17 cellular contexts compared by ENCODE assay signal in the genomic region with DNA sequence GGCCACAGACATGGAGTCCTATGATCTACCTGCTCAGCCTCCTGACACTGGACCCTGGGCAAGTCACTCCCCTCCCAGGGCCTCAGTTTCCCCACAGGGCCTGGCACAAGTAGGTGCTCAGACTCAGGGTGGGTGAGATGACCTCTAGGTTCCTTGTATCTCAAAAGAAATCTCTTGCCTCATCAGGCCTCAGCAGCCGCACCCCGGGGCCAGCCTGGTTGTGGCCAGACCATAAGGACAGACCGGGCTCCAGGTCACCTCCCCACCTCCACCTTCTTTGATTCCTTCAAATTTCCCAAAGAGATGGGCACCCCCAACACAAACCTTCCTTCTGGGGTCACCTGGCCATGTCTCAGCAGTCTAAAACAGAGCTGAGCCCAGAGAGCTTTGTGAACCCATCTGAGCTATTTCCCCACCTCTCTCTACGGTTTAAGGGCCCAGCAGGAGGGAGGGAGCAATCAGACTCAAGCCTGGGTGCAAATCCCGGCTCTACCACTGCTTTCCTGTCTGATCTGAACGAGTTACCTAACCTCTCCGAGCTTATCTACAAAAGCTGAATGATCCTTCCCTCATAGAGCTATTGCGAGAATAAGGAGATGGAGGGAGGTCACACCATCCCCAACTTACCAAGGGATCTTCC. TPM values are rescaled to one million over a fixed set of nuclear protein-coding genes. Genes with fewer than 3 reads are reported as not detected.
DNase-seq lines count a peak whose midpoint lies in the region; TF ChIP-seq lines count a peak whose summit lies in the region.
"Had no signal": no experiment of that assay in that cellular context is flagged by ENCODE, and none has a peak within 500 bp of the region (broad histone marks: within the 10 kb centered on the region; RNA-seq: fewer than 3 reads in every experiment).

No MANE protein-coding gene starts in this region.

- H3K27me3 ChIP-seq in osteoblast (ENCODE audit: insufficient read depth, low read length): no peaks in the 10 kb centered on the region
- H3K27me3 ChIP-seq: BLaER1 treated with 17β-estradiol and CSF1 and Interleukin-3, amounts not matched to agents 10 nM and 100 nM; tibial nerve had no signal

- no peak overlapping the region for H2AFZ ChIP-seq in osteoblast (ENCODE audit: low read length)

- H3K9me3 Mint-ChIP-seq in T-helper 1 cell treated with Interleukin-12 subunit alpha and Interleukin-12 subunit beta and Interleukin-4 antibody, amounts not matched to agents 30 μg/mL and 1 μg/mL, for 36 hours: peaks cover 2% of the 10 kb centered on the region
- peaks cover 3% of the 10 kb centered on the region for H3K9me3 Mint-ChIP-seq in dendritic cell treated with granulocyte-macrophage colony-stimulating factor and Interleukin-4, amounts not matched to agents 40 ng/mL and 50 ng/mL, for 4 days

- no peaks in the 10 kb centered on the region for H3K9me3 ChIP-seq in osteoblast (ENCODE audit: low read depth, low read length)
- H3K9me3 ChIP-seq: left ventricle myocardium inferior, tibial nerve had no signal

- intact Hi-C loops in dendritic cell treated with granulocyte-macrophage colony-stimulating factor and Interleukin-4, amounts not matched to agents 40 ng/mL and 50 ng/mL, for 4 days (cut with micrococcal nuclease): no loop called here

- H3K27ac ChIP-seq in osteoblast (ENCODE audit: low read depth, low read length): no peak overlapping the region
- H3K27ac ChIP-seq: BLaER1 treated with 17β-estradiol and CSF1 and Interleukin-3, amounts not matched to agents 10 nM and 100 nM; left ventricle myocardium inferior; tibial nerve had no signal

- DNase-seq in T-helper 1 cell (no peak), osteoblast (ENCODE audit: insufficient read length, low spot score, missing footprints) (peak; percentile 47), DMS153 treated with DMSO at 0.1 percent for 48 hours (lab: John Stamatoyannopoulos, UW; ENCODE audit: unreplicated experiment) (no peak), AML-193 (lab: John Stamatoyannopoulos, UW) (no peak)
- DNase-seq: 8988T, activated gamma-delta T cell treated with Interleukin-2 at 50 U/mL for 16 hours, GF-D8, left ventricle myocardium inferior, NCI-H1092 treated with DMSO at 0.1 percent for 48 hours had no signal

- H3K4me1 ChIP-seq in osteoblast (ENCODE audit: insufficient read depth, low read length): no peaks in the 10 kb centered on the region

- no peaks in the 10 kb centered on the region for H4K20me1 ChIP-seq in osteoblast (ENCODE audit: insufficient read depth, low read length)
- H4K20me1 ChIP-seq: BLaER1 treated with 17β-estradiol and CSF1 and Interleukin-3, amounts not matched to agents 10 nM and 100 nM had no signal

- H3K4me3 ChIP-seq in osteoblast (ENCODE audit: insufficient read depth, low read length): no peak overlapping the region
- H3K4me3 ChIP-seq: BLaER1 treated with 17β-estradiol and CSF1 and Interleukin-3, amounts not matched to agents 10 nM and 100 nM; left ventricle myocardium inferior; smooth muscle cell; tibial nerve had no signal

- no peaks in the 10 kb centered on the region for H3K36me3 Mint-ChIP-seq in T-helper 1 cell treated with Interleukin-12 subunit alpha and Interleukin-12 subunit beta and Interleukin-4 antibody, amounts not matched to agents 30 μg/mL and 1 μg/mL, for 36 hours (ENCODE audit: low read depth)
- H3K36me3 Mint-ChIP-seq in dendritic cell treated with granulocyte-macrophage colony-stimulating factor and Interleukin-4, amounts not matched to agents 40 ng/mL and 50 ng/mL, for 4 days (ENCODE audit: low read depth): peaks cover 24% of the 10 kb centered on the region

- H3K27me3 Mint-ChIP-seq in T-helper 1 cell treated with Interleukin-12 subunit alpha and Interleukin-12 subunit beta and Interleukin-4 antibody, amounts not matched to agents 30 μg/mL and 1 μg/mL, for 36 hours (ENCODE audit: low read depth): peaks cover 9% of the 10 kb centered on the region
- H3K27me3 Mint-ChIP-seq in dendritic cell treated with granulocyte-macrophage colony-stimulating factor and Interleukin-4, amounts not matched to agents 40 ng/mL and 50 ng/mL, for 4 days: no peaks in the 10 kb centered on the region

- peaks cover 3% of the 10 kb centered on the region for H3K4me1 Mint-ChIP-seq in T-helper 1 cell treated with Interleukin-12 subunit alpha and Interleukin-12 subunit beta and Interleukin-4 antibody, amounts not matched to agents 30 μg/mL and 1 μg/mL, for 36 hours (ENCODE audit: low read depth)
- H3K4me1 Mint-ChIP-seq in dendritic cell treated with granulocyte-macrophage colony-stimulating factor and Interleukin-4, amounts not matched to agents 40 ng/mL and 50 ng/mL, for 4 days (ENCODE audit: low read depth): peaks cover 98% of the 10 kb centered on the region

- no peaks in the 10 kb centered on the region for H3K36me3 ChIP-seq in osteoblast (ENCODE audit: insufficient read depth, low read length)
- H3K36me3 ChIP-seq: BLaER1 treated with 17β-estradiol and CSF1 and Interleukin-3, amounts not matched to agents 10 nM and 100 nM; left ventricle myocardium inferior; tibial nerve had no signal

- H3K27ac Mint-ChIP-seq in T-helper 1 cell treated with Interleukin-12 subunit alpha and Interleukin-12 subunit beta and Interleukin-4 antibody, amounts not matched to agents 30 μg/mL and 1 μg/mL, for 36 hours: peak overlapping the region; percentile 8
- peak overlapping the region; percentile 36 for H3K27ac Mint-ChIP-seq in dendritic cell treated with granulocyte-macrophage colony-stimulating factor and Interleukin-4, amounts not matched to agents 40 ng/mL and 50 ng/mL, for 4 days
- H3K27ac Mint-ChIP-seq: T-helper 2 cell treated with Interferon-gamma antibody and Interleukin-4, amounts not matched to agents 5 μg/mL and 100 μg/mL, for 36 hours had no signal

- no peak for TF ChIP-seq CTCF in osteoblast (IDR thresholded peaks at IDR 0.05; ENCODE audit: extremely low read depth, low read depth, low read length)

- no peaks in the 10 kb centered on the region for H3K79me2 ChIP-seq in osteoblast (ENCODE audit: insufficient read depth, low read length)

- no peak overlapping the region for H3K4me2 ChIP-seq in osteoblast (ENCODE audit: insufficient read depth, low read length)
- H3K4me2 ChIP-seq: BLaER1 treated with 17β-estradiol and CSF1 and Interleukin-3, amounts not matched to agents 10 nM and 100 nM; smooth muscle cell had no signal

- peak overlapping the region; percentile 4 for H3K4me3 Mint-ChIP-seq in T-helper 1 cell treated with Interleukin-12 subunit alpha and Interleukin-12 subunit beta and Interleukin-4 antibody, amounts not matched to agents 30 μg/mL and 1 μg/mL, for 36 hours
- peak overlapping the region; percentile 31 for H3K4me3 Mint-ChIP-seq in dendritic cell treated with granulocyte-macrophage colony-stimulating factor and Interleukin-4, amounts not matched to agents 40 ng/mL and 50 ng/mL, for 4 days
- H3K4me3 Mint-ChIP-seq: T-helper 2 cell treated with Interferon-gamma antibody and Interleukin-4, amounts not matched to agents 5 μg/mL and 100 μg/mL, for 36 hours had no signal

RNA-seq across cellular contexts. Expression of a gene that starts 2.5 kb away (rescaled TPM):
- total RNA-seq in osteoblast: 2.9 and 4.4 TPM in 2 replicates
- total RNA-seq: astrocyte, OCI-LY7 had no signal

RNA-seq across cellular contexts. Expression of a gene that starts 35.2 kb away (rescaled TPM):
- total RNA-seq in osteoblast: 50.7 and 56.1 TPM in 2 replicates

RNA-seq across cellular contexts. Expression of a gene that starts 43.6 kb away (rescaled TPM):
- total RNA-seq in osteoblast: 12.1 and 13.8 TPM in 2 replicates

RNA-seq across cellular contexts. Expression of a gene that starts 48.8 kb away (rescaled TPM):
- total RNA-seq in osteoblast: 34.8 and 38.7 TPM in 2 replicates
- total RNA-seq: smooth muscle cell had no signal
